In genomic region chr10:6274504-6274903, GRCh38 we compare ENCODE assay signal across 9 cellular contexts.
DNase-seq lines count a peak whose midpoint lies in the region; ATAC-seq and TF ChIP-seq lines count a peak whose summit lies in the region.
"Had no signal": no experiment of that assay in that cellular context is flagged by ENCODE, and none has a peak within 500 bp of the region (broad histone marks: within the 10 kb centered on the region; RNA-seq: fewer than 3 reads in every experiment).

No MANE protein-coding gene starts in this region.

- RAD21 ChIA-PET in HCT116 (lab: Charles Lee; ENCODE audit: low non-redundant PET in 1 of 2, low total read pairs in 2 of 2, uncharacterized antibody in 2 of 2, unreplicated experiment in 2 of 2): no interaction called here

- H3K9ac ChIP-seq in HCT116 (ENCODE audit: low read length) (peak overlapping the region; percentile 49), smooth muscle cell (ENCODE audit: low read depth) (peak overlapping the region; percentile 51)

- H3K27me3 Mint-ChIP-seq in activated B cell treated with CpG ODN at 0.5 μM for 24 hours (no peaks in the 10 kb centered on the region), immature natural killer cell (ENCODE audit: low read depth in 3 of 3) (peaks cover 5 to 11% (median 11%) of the 10 kb centered on the region in 3 donors)

- no peak for ATAC-seq in HCT116
- no peak for ATAC-seq in activated B cell treated with CpG ODN at 0.5 μM for 24 hours (ENCODE audit: low read depth)
- ATAC-seq in GM18909 (IDR thresholded peaks at IDR 0.05; ENCODE audit: poor library complexity, unreplicated experiment): no peak

- H3K4me1 ChIP-seq in HCT116 (ENCODE audit: control insufficient read depth in 1 of 2, insufficient read depth in 2 of 2, low read length in 2 of 2): peaks cover 20 to 31% of the 10 kb centered on the region in 2 experiments
- H3K4me1 ChIP-seq in smooth muscle cell (ENCODE audit: low read depth): peaks cover 4% of the 10 kb centered on the region
- H3K4me1 ChIP-seq: prostate gland had no signal

- no peak for DNase-seq in HCT116 (ENCODE audit: low read depth, low spot score)
- DNase-seq in activated B cell treated with CpG ODN at 0.5 μM for 24 hours: no peak
- no peak for DNase-seq in immature natural killer cell
- no peak for DNase-seq in smooth muscle cell (lab: John Stamatoyannopoulos, UW; ENCODE audit: unreplicated experiment)
- DNase-seq in NCI-H748 treated with DMSO at 0.1 percent for 48 hours (lab: John Stamatoyannopoulos, UW): no peak
- no peak for DNase-seq in activated effector memory CD4-positive, alpha-beta T cell treated with Interleukin-2 at 50 U/mL for 16 hours
- DNase-seq: NCI-H524 had no signal

- H3K27me3 ChIP-seq in HCT116 (ENCODE audit: insufficient read depth, low read length) (no peaks in the 10 kb centered on the region), smooth muscle cell (ENCODE audit: low read depth) (no peaks in the 10 kb centered on the region)

- POLR2A ChIA-PET in HCT116 (lab: Charles Lee): interaction anchor here (1.1 kb wide), 1 partner anchor 9 kb away, joined by 3 read pairs; no protein-coding TSS in a partner anchor
- POLR2A ChIA-PET in activated B cell treated with CpG ODN at 0.5 μM for 24 hours (lab: Charles Lee): interaction anchor here (0.6 to 2.8 kb wide), 10 partner anchors 21 to 1233 kb away, joined by 3 to 29 read pairs (median 7); partner anchors contain the start of gene PFKFB3

- H3K9me3 Mint-ChIP-seq in activated B cell treated with CpG ODN at 0.5 μM for 24 hours (no peaks in the 10 kb centered on the region), immature natural killer cell (no peaks in the 10 kb centered on the region)

- peaks cover 1% of the 10 kb centered on the region for H3K36me3 Mint-ChIP-seq in activated B cell treated with CpG ODN at 0.5 μM for 24 hours (ENCODE audit: low read depth)
- no peaks in the 10 kb centered on the region for H3K36me3 Mint-ChIP-seq in immature natural killer cell

- H2AFZ ChIP-seq in HCT116 (ENCODE audit: low read depth, low read length, poor library complexity, severe bottlenecking) (peak overlapping the region; percentile 50), smooth muscle cell (ENCODE audit: low read depth) (no peak overlapping the region)

- peaks cover 34% of the 10 kb centered on the region for H3K4me1 Mint-ChIP-seq in activated B cell treated with CpG ODN at 0.5 μM for 24 hours
- peaks cover 40 to 43% of the 10 kb centered on the region in 2 donors for H3K4me1 Mint-ChIP-seq in immature natural killer cell

- intact Hi-C loops in HCT116 (cut with micrococcal nuclease): no loop called here
- intact Hi-C loops in activated B cell treated with CpG ODN at 0.5 μM for 24 hours (cut with micrococcal nuclease): loop anchor here (2.0 kb wide), 1 partner anchor 72 kb away; the partner anchor contains the start of gene PFKFB3

- H3K9me3 ChIP-seq in HCT116 (ENCODE audit: control insufficient read depth in 1 of 2, insufficient read depth in 1 of 2, low read depth in 1 of 2, low read length in 2 of 2): no peaks in the 10 kb centered on the region
- no peaks in the 10 kb centered on the region for H3K9me3 ChIP-seq in smooth muscle cell (replicated peaks; ENCODE audit: low read depth)
- H3K9me3 ChIP-seq: prostate gland had no signal

- no peaks in the 10 kb centered on the region for H3K79me2 ChIP-seq in HCT116 (ENCODE audit: insufficient read depth, low read length)
- H3K79me2 ChIP-seq in smooth muscle cell (ENCODE audit: low read depth): no peaks in the 10 kb centered on the region

- no TSS peak for BruUV-seq in HCT116 (replicated peaks; lab: Mats Ljungman, UMichigan)

- H3K27ac ChIP-seq in HCT116 (ENCODE audit: low read depth, low read length) (peak overlapping the region; percentile 61; the same call in 1 of the 2 replicates), smooth muscle cell (ENCODE audit: low read depth) (peak overlapping the region; percentile 83)

- H3K9me2 ChIP-seq in HCT116 (ENCODE audit: insufficient read depth): no peaks in the 10 kb centered on the region

- no peak for TF ChIP-seq POLR2A in HCT116 (IDR thresholded peaks at IDR 0.05; ENCODE audit: borderline replicate concordance, extremely low read depth, insufficient read depth, insufficient read length)

- CTCF ChIA-PET in HCT116 (lab: Charles Lee): interaction anchor here (1.1 kb wide), 1 partner anchor 9 kb away, joined by 3 read pairs; no protein-coding TSS in a partner anchor
- CTCF ChIA-PET in activated B cell treated with CpG ODN at 0.5 μM for 24 hours (lab: Charles Lee): interaction anchor here (1.1 to 1.2 kb wide), 4 partner anchors 24 to 127 kb away, joined by 3 to 9 read pairs (median 4); partner anchors contain the start of gene PFKFB3

- TF ChIP-seq CTCF in HCT116 (IDR thresholded peaks at IDR 0.05 in 2 of 3, conservative IDR thresholded peaks at IDR 0.05 in 1 of 3; ENCODE audit: borderline replicate concordance in 1 of 3, insufficient read depth in 1 of 3, low read depth in 2 of 3, low read length in 2 of 3) (no peak), activated B cell treated with CpG ODN at 0.5 μM for 24 hours (IDR thresholded peaks at IDR 0.05) (no peak), smooth muscle cell (IDR thresholded peaks at IDR 0.05; ENCODE audit: borderline replicate concordance, insufficient read depth, poor library complexity, severe bottlenecking) (no peak)

- WGBS in smooth muscle cell (ENCODE audit: low lambda C conversion rate): 97% methylated on average over 7 of the region's 7 CpGs

- TF ChIP-seq RAD21 in HCT116 (IDR thresholded peaks at IDR 0.05; ENCODE audit: low read depth): no peak

- H3K4me3 Mint-ChIP-seq in activated B cell treated with CpG ODN at 0.5 μM for 24 hours (no peak overlapping the region), immature natural killer cell (peak overlapping the region in 1 of 5 donors; percentile 89)

- H3K27ac Mint-ChIP-seq in activated B cell treated with CpG ODN at 0.5 μM for 24 hours (peak overlapping the region; percentile 35), immature natural killer cell (peak overlapping the region; percentile 61 to 99 (median 94))

- no peaks in the 10 kb centered on the region for H4K20me1 ChIP-seq in HCT116 (ENCODE audit: insufficient read depth)
- no peaks in the 10 kb centered on the region for H4K20me1 ChIP-seq in smooth muscle cell (ENCODE audit: low read depth)

- H3K4me3 ChIP-seq in HCT116 (replicated peaks in 1 of 2; ENCODE audit: low read depth in 1 of 2, low read length in 2 of 2) (peak overlapping the region; percentile 45 to 53), smooth muscle cell (no peak overlapping the region)
- H3K4me3 ChIP-seq: prostate gland had no signal

- H3K4me2 ChIP-seq in HCT116 (ENCODE audit: low read length) (peak overlapping the region; percentile 73), smooth muscle cell (peak overlapping the region; percentile 55)

- peaks cover 8% of the 10 kb centered on the region for H3F3A ChIP-seq in smooth muscle cell (ENCODE audit: low read depth)

- no peaks in the 10 kb centered on the region for H3K36me3 ChIP-seq in HCT116 (ENCODE audit: control insufficient read depth in 1 of 2, insufficient read depth in 2 of 2, low read length in 2 of 2)
- H3K36me3 ChIP-seq in smooth muscle cell (ENCODE audit: low read depth): no peaks in the 10 kb centered on the region
- H3K36me3 ChIP-seq: prostate gland had no signal

TF ChIP-seq in HCT116, 20 proteins besides CTCF, POLR2A, EP300 and RAD21:
- TF ChIP-seq SP1 (IDR thresholded peaks at IDR 0.05; ENCODE audit: low read depth) (no peak), REST (IDR thresholded peaks at IDR 0.05; ENCODE audit: low read depth) (no peak), ZNF274 (IDR thresholded peaks at IDR 0.05; ENCODE audit: low read depth, low read length) (no peak), ELF1 (IDR thresholded peaks at IDR 0.05; ENCODE audit: borderline replicate concordance, low read depth) (no peak), SIN3A (IDR thresholded peaks at IDR 0.05; ENCODE audit: low read depth) (no peak), FOSL1 (IDR thresholded peaks at IDR 0.05; ENCODE audit: low read depth) (no peak), YY1 (IDR thresholded peaks at IDR 0.05; ENCODE audit: extremely low read depth, insufficient replicate concordance, low read depth, low read length) (no peak), POLR2AphosphoS5 (IDR thresholded peaks at IDR 0.05; ENCODE audit: low read depth, low read length) (no peak), EZH2phosphoT487 (IDR thresholded peaks at IDR 0.05; ENCODE audit: borderline replicate concordance) (no peak), MAX (IDR thresholded peaks at IDR 0.05) (no peak), CBX3 (IDR thresholded peaks at IDR 0.05; ENCODE audit: low read depth) (no peak)
